1 cellular context compared by ENCODE assay signal in the genomic region with DNA sequence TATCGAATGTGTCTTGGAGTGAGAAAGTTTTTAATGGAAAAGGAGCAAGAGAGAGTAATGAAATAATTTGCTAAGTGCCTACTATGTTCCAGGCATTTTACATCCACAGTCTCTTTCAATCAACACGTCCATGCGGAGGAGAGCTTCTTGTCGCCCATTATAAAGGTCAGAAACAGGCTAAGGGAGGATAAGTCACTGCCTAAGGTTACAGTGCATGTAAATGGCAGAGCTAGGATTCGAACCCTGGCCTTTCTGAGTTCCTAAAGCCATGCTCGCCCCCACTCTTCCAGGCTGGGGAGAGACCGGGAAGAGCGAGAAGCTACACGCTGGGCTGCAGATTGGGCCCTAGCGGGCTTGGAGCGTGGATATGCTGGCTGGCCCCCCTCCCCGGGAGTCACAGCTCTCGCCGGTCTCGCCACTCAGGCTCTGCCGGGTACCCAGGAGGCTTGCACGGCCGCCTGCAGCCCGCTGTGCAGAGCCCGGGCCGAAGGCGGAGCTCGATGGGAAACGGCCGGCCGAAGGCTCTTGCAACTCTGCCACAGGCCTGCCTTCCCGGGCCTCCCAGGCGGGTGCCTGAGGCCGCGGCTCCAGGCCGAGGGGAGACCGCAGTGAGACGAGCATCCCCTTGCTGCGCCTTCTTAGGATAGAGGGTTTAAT.
TF ChIP-seq lines count a peak whose summit lies in the region.

No MANE protein-coding gene starts in this region.

TF ChIP-seq in HCT116, 20 proteins besides CTCF, POLR2A, EP300 and RAD21:
- TF ChIP-seq ZBTB33 (IDR thresholded peaks at IDR 0.05; ENCODE audit: extremely low read depth, insufficient replicate concordance, low read length), result no peak
- TF ChIP-seq CEBPB (IDR thresholded peaks at IDR 0.05; ENCODE audit: low read depth), result no peak
- no peak for TF ChIP-seq CBX3 (IDR thresholded peaks at IDR 0.05; ENCODE audit: low read depth)
- no peak for TF ChIP-seq SRF (IDR thresholded peaks at IDR 0.05; ENCODE audit: low read depth)
- no peak for TF ChIP-seq SP1 (IDR thresholded peaks at IDR 0.05; ENCODE audit: low read depth)
- TF ChIP-seq REST (IDR thresholded peaks at IDR 0.05; ENCODE audit: low read depth), result no peak
- TF ChIP-seq TCF7L2 (IDR thresholded peaks at IDR 0.05; ENCODE audit: borderline replicate concordance, extremely low read depth, insufficient read depth, insufficient read length), result no peak
- no peak for TF ChIP-seq EZH2phosphoT487 (IDR thresholded peaks at IDR 0.05; ENCODE audit: borderline replicate concordance)
- TF ChIP-seq ZNF274 (IDR thresholded peaks at IDR 0.05; ENCODE audit: low read depth, low read length), result no peak
- TF ChIP-seq, protein P1, sequence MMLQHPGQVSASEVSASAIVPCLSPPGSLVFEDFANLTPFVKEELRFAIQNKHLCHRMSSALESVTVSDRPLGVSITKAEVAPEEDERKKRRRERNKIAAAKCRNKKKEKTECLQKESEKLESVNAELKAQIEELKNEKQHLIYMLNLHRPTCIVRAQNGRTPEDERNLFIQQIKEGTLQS (IDR thresholded peaks at IDR 0.05), result no peak
- TF ChIP-seq YY1 (IDR thresholded peaks at IDR 0.05; ENCODE audit: extremely low read depth, insufficient replicate concordance, low read depth, low read length), result no peak
- TF ChIP-seq MAX (IDR thresholded peaks at IDR 0.05), result no peak
- TF ChIP-seq ELF1 (IDR thresholded peaks at IDR 0.05; ENCODE audit: borderline replicate concordance, low read depth), result no peak
- no peak for TF ChIP-seq JUND (IDR thresholded peaks at IDR 0.05)
- no peak for TF ChIP-seq EGR1 (IDR thresholded peaks at IDR 0.05; ENCODE audit: low read depth)
- no peak for TF ChIP-seq EZH2 (IDR thresholded peaks at IDR 0.05)
- no peak for TF ChIP-seq ZFX (IDR thresholded peaks at IDR 0.05)
- TF ChIP-seq SIN3A (IDR thresholded peaks at IDR 0.05; ENCODE audit: low read depth), result no peak
- TF ChIP-seq POLR2AphosphoS5 (IDR thresholded peaks at IDR 0.05; ENCODE audit: low read depth, low read length), result no peak
- no peak for TF ChIP-seq FOSL1 (IDR thresholded peaks at IDR 0.05; ENCODE audit: low read depth)
